Comparison of ENCODE assay signal across 17 cellular contexts in genomic region chr2:211457325-211457724, GRCh38.
DNase-seq lines count a peak whose midpoint lies in the region; ATAC-seq and TF ChIP-seq lines count a peak whose summit lies in the region.
"Had no signal": no experiment of that assay in that cellular context is flagged by ENCODE, and none has a peak within 500 bp of the region (broad histone marks: within the 10 kb centered on the region; RNA-seq: fewer than 3 reads in every experiment).

No MANE protein-coding gene starts in this region.

- H3K4me3 ChIP-seq in cardiac muscle cell = no peak overlapping the region
- no peak overlapping the region for H3K4me3 ChIP-seq in left ventricle myocardium inferior
- H3K4me3 ChIP-seq: A549, HAP-1 had no signal

- TF ChIP-seq CTCF in cardiac muscle cell (IDR thresholded peaks at IDR 0.05; ENCODE audit: low read depth, low read length) (no peak), left ventricle myocardium inferior (IDR thresholded peaks at IDR 0.05; ENCODE audit: borderline replicate concordance) (no peak)

- H3K27ac ChIP-seq in cardiac muscle cell = peak overlapping the region; percentile 41
- no peak overlapping the region for H3K27ac ChIP-seq in left ventricle myocardium inferior (replicated peaks)
- H3K27ac ChIP-seq: A549 had no signal

- H3K4me1 ChIP-seq in cardiac muscle cell (ENCODE audit: low read depth) (peaks cover 13% of the 10 kb centered on the region), left ventricle myocardium inferior (no peaks in the 10 kb centered on the region)
- H3K4me1 ChIP-seq: A549 had no signal

- H3K27me3 ChIP-seq in cardiac muscle cell = no peaks in the 10 kb centered on the region
- H3K27me3 ChIP-seq in left ventricle myocardium inferior (ENCODE audit: low read depth) = no peaks in the 10 kb centered on the region

- intact Hi-C loops in left ventricle myocardium inferior (cut with micrococcal nuclease) = no loop called here

- H3K9me3 Mint-ChIP-seq in activated naive CD4-positive, alpha-beta T cell treated with anti-CD3 and anti-CD28 coated beads, Interleukin-2, amount 50 U/mL, for 72 hours = peaks cover 4% of the 10 kb centered on the region in 2 donors
- H3K9me3 Mint-ChIP-seq: T-helper 1 cell treated with Interleukin-12 subunit alpha and Interleukin-12 subunit beta and Interleukin-4 antibody, amounts not matched to agents 30 μg/mL and 1 μg/mL, for 36 hours had no signal

- H3K36me3 Mint-ChIP-seq in activated naive CD4-positive, alpha-beta T cell treated with anti-CD3 and anti-CD28 coated beads, Interleukin-2, amount 50 U/mL, for 72 hours = no peaks in the 10 kb centered on the region
- H3K36me3 Mint-ChIP-seq: IgD-negative memory B cell had no signal

- no peak for ATAC-seq in HG03342 (IDR thresholded peaks at IDR 0.05; ENCODE audit: unreplicated experiment)
- no peak for ATAC-seq in activated naive CD4-positive, alpha-beta T cell treated with anti-CD3 and anti-CD28 coated beads, Interleukin-2, amount 50 U/mL, for 72 hours
- ATAC-seq: A549 had no signal

- H3K9me3 ChIP-seq in cardiac muscle cell (ENCODE audit: low read depth) (no peaks in the 10 kb centered on the region), left ventricle myocardium inferior (replicated peaks) (no peaks in the 10 kb centered on the region)
- H3K9me3 ChIP-seq: A549, HAP-1 had no signal

- no peak overlapping the region for H3K27ac Mint-ChIP-seq in activated naive CD4-positive, alpha-beta T cell treated with anti-CD3 and anti-CD28 coated beads, Interleukin-2, amount 50 U/mL, for 72 hours
- H3K27ac Mint-ChIP-seq: B cell; IgD-negative memory B cell; T-helper 1 cell treated with Interleukin-12 subunit alpha and Interleukin-12 subunit beta and Interleukin-4 antibody, amounts not matched to agents 30 μg/mL and 1 μg/mL, for 36 hours had no signal

- peak in 1 of 2 donors; percentile 40 for DNase-seq in cardiac muscle cell (ENCODE audit: low read depth in 1 of 2, low spot score in 1 of 2)
- no peak for DNase-seq in left ventricle myocardium inferior
- DNase-seq in NCI-H187 treated with DMSO at 0.1 percent for 48 hours (lab: John Stamatoyannopoulos, UW) = peak; percentile 65
- DNase-seq in NCI-H69 (lab: John Stamatoyannopoulos, UW) = peak; percentile 72
- DNase-seq in activated naive CD4-positive, alpha-beta T cell treated with anti-CD3 and anti-CD28 coated beads, Interleukin-2, amount 50 U/mL, for 72 hours (ENCODE audit: low spot score in 2 of 2) = no peak
- no peak for DNase-seq in cortex of kidney (lab: John Stamatoyannopoulos, UW)
- no peak for DNase-seq in DMS114 treated with DMSO at 0.1 percent for 48 hours (lab: John Stamatoyannopoulos, UW; ENCODE audit: unreplicated experiment)
- DNase-seq: NCI-H1105 treated with DMSO at 0.1 percent for 48 hours, NCI-H1930, NCI-H524, OCI-M1 had no signal

- no peaks in the 10 kb centered on the region for H3K36me3 ChIP-seq in cardiac muscle cell
- H3K36me3 ChIP-seq in left ventricle myocardium inferior = no peaks in the 10 kb centered on the region
- H3K36me3 ChIP-seq: HAP-1 had no signal

Comparison
In these comparisons a context has a peak if more than half of its experiments do, and no peak if none do; other contexts are left out.
1. DNase-seq: peak in NCI-H187 treated with DMSO at 0.1 percent for 48 hours (single experiment) and NCI-H69 (single experiment); none in left ventricle myocardium inferior (single experiment), activated naive CD4-positive, alpha-beta T cell treated with anti-CD3 and anti-CD28 coated beads, Interleukin-2, amount 50 U/mL, for 72 hours (0 of 2), cortex of kidney (single experiment) and DMS114 treated with DMSO at 0.1 percent for 48 hours (single experiment).